In genomic region chr11:47355283-47356128, GRCh38 we compare ENCODE assay signal across 1 cellular context.
TF ChIP-seq lines count a peak whose summit lies in the region.

No MANE protein-coding gene starts in this region.

TF ChIP-seq in HepG2, 621 proteins besides CTCF, POLR2A, EP300 and RAD21 (continued from another document and continues in another):
- TF ChIP-seq ZBTB40 (IDR thresholded peaks at IDR 0.05) = no peak
- no peak for TF ChIP-seq ZBTB40 (CRISPR knock-in tag; IDR thresholded peaks at IDR 0.05)
- TF ChIP-seq MYC (CRISPR knock-in tag; IDR thresholded peaks at IDR 0.05; ENCODE audit: borderline replicate concordance) = peak; percentile 23; the same call in 1 of the 2 replicates
- TF ChIP-seq ZFX (CRISPR knock-in tag; IDR thresholded peaks at IDR 0.05; ENCODE audit: low read depth) = peak; percentile 81
- peak; percentile 56; the same call in 1 of the 2 replicates for TF ChIP-seq ELF1 (CRISPR knock-in tag; IDR thresholded peaks at IDR 0.05)
- no peak for TF ChIP-seq ZNF619 (CRISPR knock-in tag; IDR thresholded peaks at IDR 0.05)
- 0 out of 2 replicates have a peak, but pooled peaks have one; percentile 37 for TF ChIP-seq ZIK1 (CRISPR knock-in tag; IDR thresholded peaks at IDR 0.05; ENCODE audit: borderline replicate concordance, low read depth)
- no peak for TF ChIP-seq ZNF354B (CRISPR knock-in tag; IDR thresholded peaks at IDR 0.05)
- peak; percentile 37 for TF ChIP-seq RBM39 (IDR thresholded peaks at IDR 0.05; ENCODE audit: low read depth, low read length, poor library complexity, severe bottlenecking)
- peak; percentile 41; the same call in 1 of the 2 replicates for TF ChIP-seq ZNF143 (CRISPR knock-in tag; IDR thresholded peaks at IDR 0.05)
- TF ChIP-seq ZNF691 (CRISPR knock-in tag; IDR thresholded peaks at IDR 0.05; ENCODE audit: borderline replicate concordance, low read depth) = peak; percentile 91
- no peak; the same call in 1 of the 2 replicates for TF ChIP-seq TFDP2 (CRISPR knock-in tag; IDR thresholded peaks at IDR 0.05)
- TF ChIP-seq ZNF891 (CRISPR knock-in tag; IDR thresholded peaks at IDR 0.05) = no peak
- no peak for TF ChIP-seq ZNF766 (CRISPR knock-in tag; IDR thresholded peaks at IDR 0.05; ENCODE audit: borderline replicate concordance)
- TF ChIP-seq POLR2AphosphoS2 (IDR thresholded peaks at IDR 0.05; ENCODE audit: low read depth, low read length) = no peak
- peak; percentile 64 for TF ChIP-seq HDAC1 (CRISPR knock-in tag; IDR thresholded peaks at IDR 0.05)
- no peak for TF ChIP-seq ZNF781 (CRISPR knock-in tag; IDR thresholded peaks at IDR 0.05; ENCODE audit: borderline replicate concordance, not compliant biosample characterization)
- TF ChIP-seq KLF13 (CRISPR knock-in tag; IDR thresholded peaks at IDR 0.05) = no peak
- no peak for TF ChIP-seq ZNF121 (CRISPR knock-in tag; IDR thresholded peaks at IDR 0.05)
- no peak for TF ChIP-seq TFE3 (CRISPR knock-in tag; IDR thresholded peaks at IDR 0.05)
- TF ChIP-seq ATF5 (CRISPR knock-in tag; IDR thresholded peaks at IDR 0.05; ENCODE audit: low read depth) = no peak
- 0 out of 2 replicates have a peak, but pooled peaks have one; percentile 20 for TF ChIP-seq ZNF160 (CRISPR knock-in tag; IDR thresholded peaks at IDR 0.05)
- TF ChIP-seq ZNF670 (CRISPR knock-in tag; IDR thresholded peaks at IDR 0.05; ENCODE audit: borderline replicate concordance) = no peak
- no peak for TF ChIP-seq ZNF510 (CRISPR knock-in tag; IDR thresholded peaks at IDR 0.05; ENCODE audit: low read depth)
- no peak for TF ChIP-seq YEATS4 (CRISPR knock-in tag; IDR thresholded peaks at IDR 0.05; ENCODE audit: borderline replicate concordance)
- TF ChIP-seq HOXA3 (CRISPR knock-in tag; IDR thresholded peaks at IDR 0.05) = peak; percentile 74; the same call in 1 of the 2 replicates
- no peak for TF ChIP-seq JUNB (CRISPR knock-in tag; IDR thresholded peaks at IDR 0.05; ENCODE audit: borderline replicate concordance)
- TF ChIP-seq PCBP2 (optimal IDR thresholded peaks at IDR 0.05; ENCODE audit: low read depth, low read length, poor library complexity, severe bottlenecking) = no peak
- peak; percentile 48 for TF ChIP-seq CEBPG (CRISPR knock-in tag; IDR thresholded peaks at IDR 0.05)
- TF ChIP-seq MXD1 (CRISPR knock-in tag; IDR thresholded peaks at IDR 0.05) = no peak; the same call in 1 of the 2 replicates
- TF ChIP-seq ZNF615 (CRISPR knock-in tag; IDR thresholded peaks at IDR 0.05; ENCODE audit: borderline replicate concordance) = no peak
- TF ChIP-seq CBX5 (CRISPR knock-in tag; IDR thresholded peaks at IDR 0.05; ENCODE audit: borderline replicate concordance) = peak; percentile 60; the same call in 1 of the 2 replicates
- TF ChIP-seq ZNF678 (CRISPR knock-in tag; IDR thresholded peaks at IDR 0.05) = no peak
- TF ChIP-seq RFX1 (IDR thresholded peaks at IDR 0.05) = no peak
- TF ChIP-seq ZNF572 (CRISPR knock-in tag; IDR thresholded peaks at IDR 0.05) = no peak
- TF ChIP-seq ZNF784 (CRISPR knock-in tag; IDR thresholded peaks at IDR 0.05; ENCODE audit: borderline replicate concordance) = no peak
- peak; percentile 20; the same call in 1 of the 2 replicates for TF ChIP-seq NFYC (CRISPR knock-in tag; IDR thresholded peaks at IDR 0.05)
- TF ChIP-seq IRX3 (CRISPR knock-in tag; IDR thresholded peaks at IDR 0.05; ENCODE audit: borderline replicate concordance, low read depth) = no peak
- TF ChIP-seq ZNF660 (CRISPR knock-in tag; IDR thresholded peaks at IDR 0.05; ENCODE audit: borderline replicate concordance, low read depth) = no peak
- no peak for TF ChIP-seq DR1 (CRISPR knock-in tag; IDR thresholded peaks at IDR 0.05)
- TF ChIP-seq ZNF292 (CRISPR knock-in tag; IDR thresholded peaks at IDR 0.05; ENCODE audit: borderline replicate concordance, low read depth) = no peak
- no peak for TF ChIP-seq DNMT3B (CRISPR knock-in tag; conservative IDR thresholded peaks at IDR 0.05)
- no peak for TF ChIP-seq ATF4 (CRISPR knock-in tag; IDR thresholded peaks at IDR 0.05)
- TF ChIP-seq MXD4 (CRISPR knock-in tag; IDR thresholded peaks at IDR 0.05) = no peak
- no peak for TF ChIP-seq SP2 (CRISPR knock-in tag; IDR thresholded peaks at IDR 0.05)
- TF ChIP-seq ZNF563 (CRISPR knock-in tag; IDR thresholded peaks at IDR 0.05) = peak; percentile 30; the same call in 1 of the 2 replicates
- no peak for TF ChIP-seq HMG20B (CRISPR knock-in tag; conservative IDR thresholded peaks at IDR 0.05)
- TF ChIP-seq CHD2 (IDR thresholded peaks at IDR 0.05; ENCODE audit: low read depth, low read length) = no peak
- no peak for TF ChIP-seq MAFK (conservative IDR thresholded peaks at IDR 0.05 in 1 of 2, IDR thresholded peaks at IDR 0.05 in 1 of 2; ENCODE audit: low read length in 2 of 2)
- TF ChIP-seq MNT (IDR thresholded peaks at IDR 0.05) = peak; percentile 92
- no peak for TF ChIP-seq SYNCRIP (IDR thresholded peaks at IDR 0.05; ENCODE audit: insufficient read depth, low read depth, low read length)
- no peak for TF ChIP-seq ZNF790 (CRISPR knock-in tag; IDR thresholded peaks at IDR 0.05; ENCODE audit: borderline replicate concordance)
- no peak for TF ChIP-seq AGO1 (IDR thresholded peaks at IDR 0.05; ENCODE audit: low read depth, low read length, poor library complexity, severe bottlenecking)
- TF ChIP-seq CBX1 (IDR thresholded peaks at IDR 0.05; ENCODE audit: low read depth) = peak; percentile 51
- 0 out of 2 replicates have a peak, but pooled peaks have one; percentile 34 for TF ChIP-seq POGZ (CRISPR knock-in tag; IDR thresholded peaks at IDR 0.05)
- no peak for TF ChIP-seq NFE2L1 (CRISPR knock-in tag; IDR thresholded peaks at IDR 0.05; ENCODE audit: borderline replicate concordance)
